8 cellular contexts compared by ENCODE assay signal in genomic region chr12:88242161-88242925, GRCh38.
DNase-seq lines count a peak whose midpoint lies in the region; ATAC-seq and TF ChIP-seq lines count a peak whose summit lies in the region.

No MANE protein-coding gene starts in this region.

- no peak overlapping the region for H3K9ac ChIP-seq in colonic mucosa (ENCODE audit: low read depth in 2 of 2, low read length in 2 of 2)

- H3K27ac ChIP-seq in ascending aorta (peak overlapping the region; percentile 9 to 22), muscle layer of duodenum (ENCODE audit: low read length) (peak overlapping the region; percentile 50), colonic mucosa (no peak overlapping the region)

- DNase-seq in GM04504 (ENCODE audit: low read depth) (peak; percentile 93), ascending aorta (ENCODE audit: low spot score in 2 of 2) (peak in 1 of 2 donors; percentile 68), G401 (ENCODE audit: low spot score) (no peak), globus pallidus (ENCODE audit: low spot score) (no peak), NCI-H1105 treated with DMSO at 0.1 percent for 48 hours (lab: John Stamatoyannopoulos, UW) (no peak), colonic mucosa (no peak)

- no peak overlapping the region for H3K4me3 ChIP-seq in ascending aorta
- H3K4me3 ChIP-seq in muscle layer of duodenum (ENCODE audit: low read depth in 1 of 2, low read length in 2 of 2): no peak overlapping the region
- H3K4me3 ChIP-seq in colonic mucosa: no peak overlapping the region

- TF ChIP-seq CTCF in ascending aorta (IDR thresholded peaks at IDR 0.05) (no peak), colonic mucosa (IDR thresholded peaks at IDR 0.05) (no peak)

- H3K4me1 ChIP-seq in ascending aorta (no peaks in the 10 kb centered on the region), muscle layer of duodenum (ENCODE audit: control insufficient read depth in 1 of 2, insufficient read depth in 2 of 2, low read length in 2 of 2) (peaks cover 0 to 6% of the 10 kb centered on the region in 2 donors), colonic mucosa (no peaks in the 10 kb centered on the region)

- intact Hi-C loops in ascending aorta (cut with DNase I) (no loop called here), colonic mucosa (cut with DNase I) (no loop called here)

- H3K36me3 ChIP-seq in ascending aorta: no peaks in the 10 kb centered on the region
- H3K36me3 ChIP-seq in muscle layer of duodenum (ENCODE audit: control insufficient read depth in 1 of 2, insufficient read depth in 2 of 2, low read length in 2 of 2): peaks cover 0 to 4% of the 10 kb centered on the region in 2 donors
- no peaks in the 10 kb centered on the region for H3K36me3 ChIP-seq in colonic mucosa

- no peaks in the 10 kb centered on the region for H3K27me3 ChIP-seq in ascending aorta
- H3K27me3 ChIP-seq in muscle layer of duodenum (ENCODE audit: low read depth, low read length): no peaks in the 10 kb centered on the region
- no peaks in the 10 kb centered on the region for H3K27me3 ChIP-seq in colonic mucosa

- in situ Hi-C loops in G401 (cut with HindIII; ENCODE audit: low sequenced_read_pairs): no loop called here

- ATAC-seq in HG03045 (IDR thresholded peaks at IDR 0.05; ENCODE audit: unreplicated experiment): peak; percentile 49

- H3K9me3 ChIP-seq in ascending aorta (no peaks in the 10 kb centered on the region), muscle layer of duodenum (ENCODE audit: control insufficient read depth in 1 of 2, low read length in 2 of 2) (no peaks in the 10 kb centered on the region), colonic mucosa (no peaks in the 10 kb centered on the region)
